Comparison of ENCODE assay signal across 26 cellular contexts in the genomic region with DNA sequence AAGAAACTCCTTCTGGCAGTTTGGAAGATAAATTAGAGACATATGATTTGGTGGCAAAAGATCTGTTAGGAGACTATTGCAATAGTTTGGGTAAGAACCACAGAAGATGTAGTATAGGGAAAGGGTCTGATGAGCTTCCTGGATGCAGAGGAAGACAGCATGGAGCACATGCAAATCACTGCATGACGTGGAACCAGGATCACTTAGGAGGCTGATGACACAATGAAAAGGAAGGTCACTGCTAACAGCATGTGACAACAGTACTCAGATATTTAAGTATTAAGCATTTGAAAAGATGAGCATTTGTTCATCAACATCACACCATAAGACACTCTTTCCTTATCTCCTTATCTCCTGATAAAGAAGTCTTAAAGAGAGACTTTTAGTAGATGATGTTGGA.
DNase-seq lines count a peak whose midpoint lies in the region; ATAC-seq and TF ChIP-seq lines count a peak whose summit lies in the region.
"Had no signal": no experiment of that assay in that cellular context is flagged by ENCODE, and none has a peak within 500 bp of the region (broad histone marks: within the 10 kb centered on the region; RNA-seq: fewer than 3 reads in every experiment).

No MANE protein-coding gene starts in this region.

- H4K91ac ChIP-seq in IMR-90 (ENCODE audit: insufficient read depth, low read depth, low read length), result peak overlapping the region; percentile 86

- H3K23ac ChIP-seq in IMR-90 (ENCODE audit: low read depth, low read length), result peak overlapping the region; percentile 64

- H3K79me1 ChIP-seq in IMR-90 (ENCODE audit: low read depth in 1 of 2, low read length in 2 of 2), result 0 out of 4 replicates have a peak, but pooled peaks cover 0 to 3% of the 10 kb centered on the region in 2 experiments

- TF ChIP-seq RAD21 in IMR-90 (IDR thresholded peaks at IDR 0.05; ENCODE audit: low read length), result no peak

- peak overlapping the region; percentile 86 for H4K5ac ChIP-seq in IMR-90 (ENCODE audit: low read depth, low read length)

- H3K27me3 ChIP-seq in IMR-90 (ENCODE audit: control insufficient read depth, insufficient read depth, low read length) (no peaks in the 10 kb centered on the region), tibial nerve (no peaks in the 10 kb centered on the region), thyroid gland (no peaks in the 10 kb centered on the region)
- H3K27me3 ChIP-seq: right atrium auricular region, spleen, upper lobe of left lung had no signal

- H2BK120ac ChIP-seq in IMR-90 (ENCODE audit: low read depth, low read length), result peak overlapping the region; percentile 100

- H2AK9ac ChIP-seq in IMR-90 (replicated peaks; ENCODE audit: low read depth, low read length, poor library complexity), result no peak overlapping the region

- H3K27me3 Mint-ChIP-seq in chondrocyte (ENCODE audit: low read depth), result no peaks in the 10 kb centered on the region
- no peaks in the 10 kb centered on the region for H3K27me3 Mint-ChIP-seq in T-helper 2 cell treated with Interferon-gamma antibody and Interleukin-4, amounts not matched to agents 5 μg/mL and 100 μg/mL, for 36 hours (ENCODE audit: low read depth)
- H3K27me3 Mint-ChIP-seq: activated naive CD4-positive, alpha-beta T cell treated with anti-CD3 and anti-CD28 coated beads, Interleukin-2, amount 10 ng/mL, durations not matched to agents 7 days and 5 days had no signal

- peak overlapping the region; percentile 90 for H3K56ac ChIP-seq in IMR-90 (ENCODE audit: extremely low read depth, insufficient read depth, low read length)

- H3K14ac ChIP-seq in IMR-90 (replicated peaks; ENCODE audit: low read depth, low read length), result peak overlapping the region; percentile 96

- no peak for TF ChIP-seq EP300 in tibial nerve (IDR thresholded peaks at IDR 0.05)

- peak overlapping the region; percentile 49 for H2AFZ ChIP-seq in IMR-90 (replicated peaks; ENCODE audit: low read length, poor library complexity)

- H3K27ac ChIP-seq in IMR-90 (ENCODE audit: insufficient read depth, low read length) (peak overlapping the region; percentile 68), tibial nerve (no peak overlapping the region), thyroid gland (no peak overlapping the region)
- H3K27ac ChIP-seq: C4-2B, lower lobe of right lung, right atrium auricular region, spleen, upper lobe of left lung had no signal

- H2BK5ac ChIP-seq in IMR-90 (ENCODE audit: low read depth, low read length, poor library complexity, severe bottlenecking), result peak overlapping the region; percentile 97

- no peaks in the 10 kb centered on the region for H3K36me3 Mint-ChIP-seq in chondrocyte (ENCODE audit: low read depth)
- H3K36me3 Mint-ChIP-seq in T-helper 2 cell treated with Interferon-gamma antibody and Interleukin-4, amounts not matched to agents 5 μg/mL and 100 μg/mL, for 36 hours (ENCODE audit: low read depth), result no peaks in the 10 kb centered on the region
- H3K36me3 Mint-ChIP-seq: activated naive CD4-positive, alpha-beta T cell treated with anti-CD3 and anti-CD28 coated beads, Interleukin-2, amount 10 ng/mL, durations not matched to agents 7 days and 5 days; T-cell had no signal

- H3K36me3 ChIP-seq in IMR-90 (ENCODE audit: control insufficient read depth, insufficient read depth, low read length) (no peaks in the 10 kb centered on the region), tibial nerve (no peaks in the 10 kb centered on the region), thyroid gland (no peaks in the 10 kb centered on the region)
- H3K36me3 ChIP-seq: lower lobe of right lung, right atrium auricular region, spleen, upper lobe of left lung had no signal

- no CpG with 5 or more reads among the region's 1 CpG for whole genome bisulfite sequencing in IMR-90 (ENCODE audit: extremely low coverage in 2 of 2, insufficient read length in 1 of 2), 2 experiments
- 76 to 81% methylated on average over 1 of the region's 1 CpG for WGBS in tibial nerve, 2 donors
- WGBS in thyroid gland, 2 donors, result 75 to 82% methylated on average over 1 of the region's 1 CpG

- H2BK15ac ChIP-seq in IMR-90 (ENCODE audit: low read depth, low read length), result peak overlapping the region; percentile 83; the same call in 2 of the 3 replicates

- H2BK20ac ChIP-seq in IMR-90 (ENCODE audit: low read depth, low read length), result peak overlapping the region; percentile 94

- intact Hi-C loops in IMR-90 (cut with micrococcal nuclease) (no loop called here), thyroid gland (cut with DNase I) (no loop called here)

- peaks cover 30% of the 10 kb centered on the region for H3K4me1 ChIP-seq in IMR-90 (ENCODE audit: control insufficient read depth, insufficient read depth, low read length)
- peaks cover 0 to 11% (median 0%) of the 10 kb centered on the region in 4 donors for H3K4me1 ChIP-seq in tibial nerve
- peaks cover 0 to 5% of the 10 kb centered on the region in 2 donors for H3K4me1 ChIP-seq in thyroid gland
- H3K4me1 ChIP-seq: lower lobe of right lung, right atrium auricular region, spleen had no signal

- peak overlapping the region; percentile 90 to 96 for H4K8ac ChIP-seq in IMR-90 (ENCODE audit: low read depth in 2 of 2, low read length in 2 of 2)

- no peak overlapping the region for H3K4me3 Mint-ChIP-seq in chondrocyte (ENCODE audit: unreplicated experiment)
- H3K4me3 Mint-ChIP-seq in T-helper 2 cell treated with Interferon-gamma antibody and Interleukin-4, amounts not matched to agents 5 μg/mL and 100 μg/mL, for 36 hours, result no peak overlapping the region
- H3K4me3 Mint-ChIP-seq: activated naive CD4-positive, alpha-beta T cell treated with anti-CD3 and anti-CD28 coated beads, Interleukin-2, amount 10 ng/mL, durations not matched to agents 7 days and 5 days; activated T-helper 1 cell treated with anti-CD3 and anti-CD28 coated beads, Interleukin-12 subunit alpha, Interleukin-12 subunit beta, Interleukin-2, Interleukin-4 antibody, amounts not matched to agents 30 ng/mL and 10 ng/mL and 1 ng/mL, durations not matched to agents 14 hours and 24 hours and 36 hours; nephron progenitor cell; T-cell had no signal

- peaks cover 4% of the 10 kb centered on the region for H3K9me3 Mint-ChIP-seq in chondrocyte (ENCODE audit: low read depth)
- no peaks in the 10 kb centered on the region for H3K9me3 Mint-ChIP-seq in T-helper 2 cell treated with Interferon-gamma antibody and Interleukin-4, amounts not matched to agents 5 μg/mL and 100 μg/mL, for 36 hours
- H3K9me3 Mint-ChIP-seq: activated naive CD4-positive, alpha-beta T cell treated with anti-CD3 and anti-CD28 coated beads, Interleukin-2, amount 10 ng/mL, durations not matched to agents 7 days and 5 days had no signal

- H3K4me3 ChIP-seq in AG10803 (ENCODE audit: low read length) (no peak overlapping the region), IMR-90 (ENCODE audit: insufficient read depth, low read depth, low read length) (no peak overlapping the region), tibial nerve (no peak overlapping the region), thyroid gland (replicated peaks in 1 of 3) (no peak overlapping the region)
- H3K4me3 ChIP-seq: GM12878, lower lobe of right lung, right atrium auricular region, spleen, upper lobe of left lung had no signal

- no TSS peak for BruUV-seq in IMR-90 (replicated peaks; lab: Mats Ljungman, UMichigan)

- peaks cover 44% of the 10 kb centered on the region for H3K4me1 Mint-ChIP-seq in chondrocyte (ENCODE audit: low read depth)
- H3K4me1 Mint-ChIP-seq in T-helper 2 cell treated with Interferon-gamma antibody and Interleukin-4, amounts not matched to agents 5 μg/mL and 100 μg/mL, for 36 hours (ENCODE audit: low read depth), result no peaks in the 10 kb centered on the region
- H3K4me1 Mint-ChIP-seq: activated naive CD4-positive, alpha-beta T cell treated with anti-CD3 and anti-CD28 coated beads, Interleukin-2, amount 10 ng/mL, durations not matched to agents 7 days and 5 days; nephron progenitor cell; T-cell had no signal

- H3K9me1 ChIP-seq in IMR-90 (ENCODE audit: insufficient read depth, low read length), result peaks cover 24% of the 10 kb centered on the region

- H2AK5ac ChIP-seq in IMR-90 (ENCODE audit: low read depth, low read length), result peak overlapping the region; percentile 99

- ATAC-seq in IMR-90 (ENCODE audit: low read depth), result no peak
- ATAC-seq: GM12878, lower lobe of right lung, T-cell had no signal

- H3K4me2 ChIP-seq in IMR-90 (ENCODE audit: low read depth, low read length), result no peak overlapping the region; the same call in 1 of the 2 replicates

- H3K27ac Mint-ChIP-seq in chondrocyte (ENCODE audit: unreplicated experiment), result peak overlapping the region; percentile 76
- no peak overlapping the region for H3K27ac Mint-ChIP-seq in T-helper 2 cell treated with Interferon-gamma antibody and Interleukin-4, amounts not matched to agents 5 μg/mL and 100 μg/mL, for 36 hours
- H3K27ac Mint-ChIP-seq: activated naive CD4-positive, alpha-beta T cell treated with anti-CD3 and anti-CD28 coated beads, Interleukin-2, amount 10 ng/mL, durations not matched to agents 7 days and 5 days; activated T-helper 1 cell treated with anti-CD3 and anti-CD28 coated beads, Interleukin-12 subunit alpha, Interleukin-12 subunit beta, Interleukin-2, Interleukin-4 antibody, amounts not matched to agents 30 ng/mL and 10 ng/mL and 1 ng/mL, durations not matched to agents 14 hours and 24 hours and 36 hours; nephron progenitor cell; T-cell had no signal

- peak overlapping the region; percentile 93 for H3K18ac ChIP-seq in IMR-90 (ENCODE audit: low read depth, low read length)

- CTCF ChIA-PET in IMR-90 (lab: Yijun Ruan, JAX), result interaction anchor here (1.3 kb wide), 1 partner anchor 46 kb away, joined by 3 read pairs; no protein-coding TSS in a partner anchor

- dilution Hi-C loops in IMR-90 (cut with HindIII; ENCODE audit: low sequenced_read_pairs, unreplicated experiment), result no loop called here

- TF ChIP-seq POLR2A in IMR-90 (IDR thresholded peaks at IDR 0.05; ENCODE audit: low read depth, low read length) (no peak), tibial nerve (IDR thresholded peaks at IDR 0.05) (no peak), thyroid gland (IDR thresholded peaks at IDR 0.05) (no peak)

- peak overlapping the region; percentile 98 for H3K4ac ChIP-seq in IMR-90 (ENCODE audit: low read depth, low read length)

- peaks cover 3% of the 10 kb centered on the region; the same call in 1 of the 2 replicates for H3K9me3 ChIP-seq in IMR-90 (ENCODE audit: control insufficient read depth, insufficient read depth, low read length)
- H3K9me3 ChIP-seq in tibial nerve, result no peaks in the 10 kb centered on the region
- H3K9me3 ChIP-seq in thyroid gland, result no peaks in the 10 kb centered on the region
- H3K9me3 ChIP-seq: lower lobe of right lung, right atrium auricular region, upper lobe of left lung had no signal

- TF ChIP-seq CTCF in AG10803 (conservative IDR thresholded peaks at IDR 0.05; ENCODE audit: low read length) (no peak), IMR-90 (conservative IDR thresholded peaks at IDR 0.05; ENCODE audit: low read depth, low read length) (no peak), chondrocyte (IDR thresholded peaks at IDR 0.05) (no peak), tibial nerve (IDR thresholded peaks at IDR 0.05) (no peak), thyroid gland (IDR thresholded peaks at IDR 0.05) (no peak)

- in situ Hi-C loops in IMR-90 (cut with MboI; ENCODE audit: low sequenced_read_pairs), result no loop called here

- no peaks in the 10 kb centered on the region for H4K20me1 ChIP-seq in IMR-90 (ENCODE audit: insufficient read depth, low read length)

- no peak overlapping the region for H3K9ac ChIP-seq in IMR-90 (ENCODE audit: low read depth, low read length)

- DNase-seq in AG10803 (ENCODE audit: low read depth), result peak; percentile 44
- peak; percentile 53 for DNase-seq in IMR-90
- DNase-seq in chondrocyte (ENCODE audit: low spot score), result no peak
- peak; percentile 24 for DNase-seq in kidney tubule cell (ENCODE audit: low spot score)
- no peak for DNase-seq in tibial nerve (ENCODE audit: low spot score in 2 of 2)
- no peak for DNase-seq in T-helper 2 cell treated with Interferon-gamma antibody and Interleukin-4, amounts not matched to agents 5 μg/mL and 100 μg/mL, for 36 hours (ENCODE audit: low spot score)
- no peak for DNase-seq in thyroid gland
- no peak for DNase-seq in stimulated activated naive CD4-positive, alpha-beta T cell (lab: John Stamatoyannopoulos, UW)
- DNase-seq: activated CD4-positive, alpha-beta T cell treated with anti-CD3 and anti-CD28 coated beads, Interleukin-2, amount 50 U/mL, for 4 hours; activated naive CD4-positive, alpha-beta T cell treated with anti-CD3 and anti-CD28 coated beads, Interleukin-2, amount 10 ng/mL, durations not matched to agents 7 days and 5 days; Calu3; caudate nucleus; DND-41; lower lobe of right lung; NCI-H1092; NCI-H187; nephron progenitor cell; SHP77 treated with DMSO at 0.1 percent for 48 hours; spleen; stimulated activated CD4-positive, alpha-beta T cell treated with anti-CD3 and anti-CD28 coated beads, Interleukin-2, amount 100 ng/mL, for 48 hours; T-cell; upper lobe of left lung had no signal

- POLR2A ChIA-PET in IMR-90 (lab: Charles Lee; ENCODE audit: unreplicated experiment), result no interaction called here

Comparison
In these comparisons a context has a peak if more than half of its experiments do, and no peak if none do; other contexts are left out.
1. DNase-seq: peak in AG10803 (single experiment), IMR-90 (single experiment) and kidney tubule cell (single experiment); none in chondrocyte (single experiment), tibial nerve (0 of 2), T-helper 2 cell treated with Interferon-gamma antibody and Interleukin-4, amounts not matched to agents 5 μg/mL and 100 μg/mL, for 36 hours (single experiment), thyroid gland (0 of 2) and stimulated activated naive CD4-positive, alpha-beta T cell (0 of 6).